ENCODE assay signal across 31 cellular contexts in the genomic region with DNA sequence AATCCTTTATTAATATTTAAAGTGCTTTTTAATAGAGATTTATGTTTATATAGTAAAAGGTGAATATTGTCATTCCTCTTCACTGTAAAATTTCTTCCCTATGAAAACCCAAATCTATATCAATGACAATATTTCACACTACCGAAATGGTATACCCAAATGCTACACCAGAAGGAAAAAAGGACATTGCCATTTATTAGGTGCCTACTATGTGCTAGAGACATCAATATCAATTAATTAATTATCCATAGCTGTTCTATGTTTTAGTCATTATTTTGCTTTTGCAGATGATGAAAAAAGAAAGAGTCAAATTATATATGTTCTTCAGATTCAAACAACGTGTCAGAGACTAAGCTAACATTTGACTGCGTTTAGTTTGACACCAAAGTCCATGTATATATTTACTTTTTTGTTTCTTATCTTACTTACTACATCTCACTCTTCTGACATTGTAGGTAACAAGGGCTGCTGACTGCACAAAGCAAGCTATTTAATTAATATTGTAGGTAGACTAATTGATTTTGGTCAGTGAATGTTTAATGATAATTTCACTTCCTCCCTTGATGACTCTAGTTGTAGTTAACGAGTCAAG.
"Had no signal": no experiment of that assay in that cellular context is flagged by ENCODE, and none has a peak within 500 bp of the region (broad histone marks: within the 10 kb centered on the region; RNA-seq: fewer than 3 reads in every experiment).

No MANE protein-coding gene starts in this region.

- DNase-seq: Kasumi-1, MG63, MM.1S, MV-4-11, NCI-H1048, NCI-H1092, NCI-H1092 treated with DMSO at 0.1 percent for 48 hours, NCI-H1105, NCI-H1105 treated with DMSO at 0.1 percent for 48 hours, NCI-H1417 treated with DMSO at 0.1 percent for 48 hours, NCI-H1436, NCI-H1436 treated with DMSO at 0.1 percent for 48 hours, NCI-H146, NCI-H1694, NCI-H1694 treated with DMSO at 0.1 percent for 48 hours, NCI-H187, NCI-H187 treated with DMSO at 0.1 percent for 48 hours, NCI-H1930, NCI-H2029, NCI-H2029 treated with DMSO at 0.1 percent for 48 hours, NCI-H2081, NCI-H2081 treated with DMSO at 0.1 percent for 48 hours, NCI-H2107, NCI-H2171, NCI-H2171 treated with DMSO at 0.1 percent for 48 hours, NCI-H226, NCI-H345, NCI-H446, NCI-H446 treated with DMSO at 0.1 percent for 48 hours, NCI-H510A, NCI-H510A treated with DMSO at 0.1 percent for 48 hours had no signal

- H3K4me3 ChIP-seq: MG63 had no signal

- H3K27me3 ChIP-seq: MG63 had no signal

- H3K36me3 ChIP-seq: MG63 had no signal

- H3K9me3 ChIP-seq: MG63 had no signal
